ENCODE assay signal across 7 cellular contexts in genomic region chr17:7840875-7841274, GRCh38. TPM values are rescaled to one million over a fixed set of nuclear protein-coding genes. Genes with fewer than 3 reads are reported as not detected.
DNase-seq lines count a peak whose midpoint lies in the region; ATAC-seq and TF ChIP-seq lines count a peak whose summit lies in the region.

No MANE protein-coding gene starts in this region.

- no peak for TF ChIP-seq CTCF in stomach (IDR thresholded peaks at IDR 0.05)

- H3K27me3 ChIP-seq in HUES64 (ENCODE audit: insufficient read depth, low read length) = peaks cover 29% of the 10 kb centered on the region
- H3K27me3 ChIP-seq in stomach = no peaks in the 10 kb centered on the region

- H3K4me1 Mint-ChIP-seq in activated T-helper 2 cell treated with anti-CD3 and anti-CD28 coated beads, Interferon-gamma antibody, Interleukin-2, Interleukin-4, amounts not matched to agents 10 μg/mL and 5 μg/mL and 100 μg/mL, durations not matched to agents 14 hours and 24 hours and 36 hours (ENCODE audit: low read depth) = peaks cover 49% of the 10 kb centered on the region
- H3K4me1 Mint-ChIP-seq in immature natural killer cell = peaks cover 70 to 76% of the 10 kb centered on the region in 2 donors

- no peak for DNase-seq in activated T-helper 2 cell treated with anti-CD3 and anti-CD28 coated beads, Interferon-gamma antibody, Interleukin-2, Interleukin-4, amounts not matched to agents 10 μg/mL and 5 μg/mL and 100 μg/mL, durations not matched to agents 14 hours and 24 hours and 36 hours (ENCODE audit: low spot score)
- DNase-seq in immature natural killer cell (no peak), stomach (no peak), DMS53 (lab: John Stamatoyannopoulos, UW) (no peak)

- H3K27ac Mint-ChIP-seq in activated T-helper 2 cell treated with anti-CD3 and anti-CD28 coated beads, Interferon-gamma antibody, Interleukin-2, Interleukin-4, amounts not matched to agents 10 μg/mL and 5 μg/mL and 100 μg/mL, durations not matched to agents 14 hours and 24 hours and 36 hours = peak overlapping the region; percentile 94
- peak overlapping the region; percentile 92 to 100 (median 98) for H3K27ac Mint-ChIP-seq in immature natural killer cell

- TF ChIP-seq POLR2A in stomach (IDR thresholded peaks at IDR 0.05) = no peak

- H3K27me3 Mint-ChIP-seq in activated T-helper 2 cell treated with anti-CD3 and anti-CD28 coated beads, Interferon-gamma antibody, Interleukin-2, Interleukin-4, amounts not matched to agents 10 μg/mL and 5 μg/mL and 100 μg/mL, durations not matched to agents 14 hours and 24 hours and 36 hours (ENCODE audit: low read depth) = no peaks in the 10 kb centered on the region
- peaks cover 39 to 67% (median 42%) of the 10 kb centered on the region in 3 donors for H3K27me3 Mint-ChIP-seq in immature natural killer cell (ENCODE audit: low read depth in 3 of 3)

- intact Hi-C loops in activated T-helper 2 cell treated with anti-CD3 and anti-CD28 coated beads, Interferon-gamma antibody, Interleukin-2, Interleukin-4, amounts not matched to agents 10 μg/mL and 5 μg/mL and 100 μg/mL, durations not matched to agents 14 hours and 24 hours and 36 hours (cut with micrococcal nuclease) = loop anchor here (5.0 kb wide), 3 partner anchors 91 to 281 kb away; partner anchors contain the start of genes CNTROB, HES7, TP53 and TRAPPC1
- intact Hi-C loops in stomach (cut with DNase I; ENCODE audit: low total_unique reads) = no loop called here

- H3K36me3 ChIP-seq in HUES64 (ENCODE audit: insufficient read depth, low read length) (no peaks in the 10 kb centered on the region), stomach (peaks cover 3 to 20% (median 17%) of the 10 kb centered on the region in 4 donors)

- no peaks in the 10 kb centered on the region for H3K9me3 Mint-ChIP-seq in activated T-helper 2 cell treated with anti-CD3 and anti-CD28 coated beads, Interferon-gamma antibody, Interleukin-2, Interleukin-4, amounts not matched to agents 10 μg/mL and 5 μg/mL and 100 μg/mL, durations not matched to agents 14 hours and 24 hours and 36 hours
- H3K9me3 Mint-ChIP-seq in immature natural killer cell = no peaks in the 10 kb centered on the region

- H3K27ac ChIP-seq in HUES64 (ENCODE audit: low read depth, low read length) = no peak overlapping the region
- peak overlapping the region; percentile 96 to 100 (median 99) for H3K27ac ChIP-seq in stomach

- H3K4me3 ChIP-seq in HUES64 (ENCODE audit: low read length) (peak overlapping the region; percentile 80), stomach (peak overlapping the region; percentile 66 to 78 (median 72))

- peaks cover 21% of the 10 kb centered on the region for H3K36me3 Mint-ChIP-seq in activated T-helper 2 cell treated with anti-CD3 and anti-CD28 coated beads, Interferon-gamma antibody, Interleukin-2, Interleukin-4, amounts not matched to agents 10 μg/mL and 5 μg/mL and 100 μg/mL, durations not matched to agents 14 hours and 24 hours and 36 hours (ENCODE audit: low read depth)
- no peaks in the 10 kb centered on the region for H3K36me3 Mint-ChIP-seq in immature natural killer cell

- no peak overlapping the region for H3K9ac ChIP-seq in HUES64 (ENCODE audit: low read depth, low read length)

- 61% methylated on average over 1 of the region's 1 CpG for WGBS in HUES64
- 33 to 65% (median 41%) methylated on average over 1 of the region's 1 CpG for WGBS in stomach, 5 donors

- no peak for TF ChIP-seq EP300 in stomach (IDR thresholded peaks at IDR 0.05)

- no peaks in the 10 kb centered on the region for H3K9me3 ChIP-seq in HUES64 (ENCODE audit: insufficient read depth, low read depth, low read length)
- no peaks in the 10 kb centered on the region for H3K9me3 ChIP-seq in stomach

- ATAC-seq in HG03025 (IDR thresholded peaks at IDR 0.05; ENCODE audit: low FRiP score, unreplicated experiment) = no peak
- ATAC-seq in GM18498 (IDR thresholded peaks at IDR 0.05; ENCODE audit: unreplicated experiment) = no peak

- H3K4me1 ChIP-seq in HUES64 (ENCODE audit: insufficient read depth, low read length) = peaks cover 24% of the 10 kb centered on the region
- H3K4me1 ChIP-seq in stomach = peaks cover 49 to 84% (median 74%) of the 10 kb centered on the region in 4 donors

- peak overlapping the region; percentile 90 for H3K4me3 Mint-ChIP-seq in activated T-helper 2 cell treated with anti-CD3 and anti-CD28 coated beads, Interferon-gamma antibody, Interleukin-2, Interleukin-4, amounts not matched to agents 10 μg/mL and 5 μg/mL and 100 μg/mL, durations not matched to agents 14 hours and 24 hours and 36 hours (ENCODE audit: low read depth)
- peak overlapping the region; percentile 85 to 100 (median 99) for H3K4me3 Mint-ChIP-seq in immature natural killer cell

RNA-seq across cellular contexts. Expression of gene KDM6B, which starts 6.9 kb away (rescaled TPM):
- polyA plus RNA-seq in HUES64 (2013, experiment 1 of 2) = 9.3 TPM
- 10.8 TPM for polyA plus RNA-seq in HUES64 (2013, experiment 2 of 2)
- total RNA-seq in activated T-helper 2 cell treated with anti-CD3 and anti-CD28 coated beads, Interferon-gamma antibody, Interleukin-2, Interleukin-4, amounts not matched to agents 10 μg/mL and 5 μg/mL and 100 μg/mL, durations not matched to agents 14 hours and 24 hours and 36 hours = 96.0 and 99.6 TPM in 2 replicates
- polyA plus RNA-seq in immature natural killer cell (under 1 TPM in 2 of 3 donors, not detected in 1; 0.03 to 0.40 TPM), stomach (1 to 10 TPM; 4.6 to 9.6 (median 6.0) TPM)
- total RNA-seq in stomach = 10 to 100 TPM in 4 of 5 donors, 1 to 10 TPM in 1; 7.5 to 27.2 (median 12.9) TPM

RNA-seq across cellular contexts. Expression of gene TMEM88, which starts 14.0 kb away (rescaled TPM):
- polyA plus RNA-seq in HUES64 (2013, experiment 1 of 2) = 11.1 TPM
- polyA plus RNA-seq in HUES64 (2013, experiment 2 of 2) = 13.9 TPM
- 4.1 and 6.1 TPM in 2 replicates for total RNA-seq in activated T-helper 2 cell treated with anti-CD3 and anti-CD28 coated beads, Interferon-gamma antibody, Interleukin-2, Interleukin-4, amounts not matched to agents 10 μg/mL and 5 μg/mL and 100 μg/mL, durations not matched to agents 14 hours and 24 hours and 36 hours
- not detected for polyA plus RNA-seq in immature natural killer cell
- 1 to 10 TPM in 3 of 5 donors, not detected in 2; 1.8 to 3.8 (median 3.5) TPM for total RNA-seq in stomach
- 10 to 100 TPM; 17.0 to 36.0 (median 17.4) TPM for polyA plus RNA-seq in stomach

RNA-seq across cellular contexts. Expression of gene NAA38, which starts 16.5 kb away (rescaled TPM):
- polyA plus RNA-seq in HUES64 (2013, experiment 1 of 2) = 49.8 TPM
- 47.3 TPM for polyA plus RNA-seq in HUES64 (2013, experiment 2 of 2)
- 52.6 and 53.0 TPM in 2 replicates for total RNA-seq in activated T-helper 2 cell treated with anti-CD3 and anti-CD28 coated beads, Interferon-gamma antibody, Interleukin-2, Interleukin-4, amounts not matched to agents 10 μg/mL and 5 μg/mL and 100 μg/mL, durations not matched to agents 14 hours and 24 hours and 36 hours
- 100 to 1,000 TPM; 131 to 346 (median 177) TPM for polyA plus RNA-seq in immature natural killer cell
- total RNA-seq in stomach = 100 to 1,000 TPM in 2 of 5 donors, 10 to 100 TPM in 3; 42.0 to 281 (median 94.5) TPM
- 100 to 1,000 TPM; 131 to 153 (median 151) TPM for polyA plus RNA-seq in stomach

RNA-seq across cellular contexts. Expression of gene CYB5D1, which starts 16.9 kb away (rescaled TPM):
- 12.3 TPM for polyA plus RNA-seq in HUES64 (2013, experiment 1 of 2)
- polyA plus RNA-seq in HUES64 (2013, experiment 2 of 2) = 8.8 TPM
- total RNA-seq in activated T-helper 2 cell treated with anti-CD3 and anti-CD28 coated beads, Interferon-gamma antibody, Interleukin-2, Interleukin-4, amounts not matched to agents 10 μg/mL and 5 μg/mL and 100 μg/mL, durations not matched to agents 14 hours and 24 hours and 36 hours = 8.8 and 10.5 TPM in 2 replicates
- polyA plus RNA-seq in immature natural killer cell (1 to 10 TPM in 2 of 3 donors, not detected in 1; 2.9 to 3.7 TPM), stomach (1 to 10 TPM; 4.9 to 9.0 (median 5.3) TPM)
- total RNA-seq in stomach = 10 to 100 TPM in 1 of 5 donors, 1 to 10 TPM in 3, not detected in 1; 1.8 to 12.0 (median 3.3) TPM

RNA-seq across cellular contexts. Expression of gene CHD3, which starts 47.7 kb away (rescaled TPM):
- 23.9 TPM for polyA plus RNA-seq in HUES64 (2013, experiment 1 of 2)
- polyA plus RNA-seq in HUES64 (2013, experiment 2 of 2) = 24.9 TPM
- 158 and 164 TPM in 2 replicates for total RNA-seq in activated T-helper 2 cell treated with anti-CD3 and anti-CD28 coated beads, Interferon-gamma antibody, Interleukin-2, Interleukin-4, amounts not matched to agents 10 μg/mL and 5 μg/mL and 100 μg/mL, durations not matched to agents 14 hours and 24 hours and 36 hours
- polyA plus RNA-seq in immature natural killer cell (10 to 100 TPM in 1 of 3 donors, 1 to 10 TPM in 1, under 1 TPM in 1; 0.72 to 19.6 (median 3.5) TPM), stomach (10 to 100 TPM; 51.9 to 97.3 (median 69.1) TPM)
- 100 to 1,000 TPM in 1 of 5 donors, 10 to 100 TPM in 4; 43.0 to 190 (median 60.7) TPM for total RNA-seq in stomach
